16 cellular contexts compared by ENCODE assay signal in genomic region chr7:35465791-35466336, GRCh38.
DNase-seq lines count a peak whose midpoint lies in the region; ATAC-seq and TF ChIP-seq lines count a peak whose summit lies in the region.
"Had no signal": no experiment of that assay in that cellular context is flagged by ENCODE, and none has a peak within 500 bp of the region (broad histone marks: within the 10 kb centered on the region; RNA-seq: fewer than 3 reads in every experiment).

No MANE protein-coding gene starts in this region.

- H3K4ac ChIP-seq in mesenchymal stem cell (ENCODE audit: low read depth in 1 of 2, low read length in 2 of 2), result no peak overlapping the region

- no peak overlapping the region for H2BK12ac ChIP-seq in mesenchymal stem cell (ENCODE audit: low read length in 2 of 2)

- no peak overlapping the region for H3K4me2 ChIP-seq in mammary epithelial cell (ENCODE audit: insufficient read depth, low read depth, low read length)
- H3K4me2 ChIP-seq in mesenchymal stem cell (ENCODE audit: low read length, poor library complexity, severe bottlenecking), result no peak overlapping the region

- peak; percentile 92 for ATAC-seq in Right ventricle myocardium superior (ENCODE audit: poor library complexity)
- ATAC-seq in lower lobe of right lung, result peak; percentile 89 to 91
- ATAC-seq in HG03280 (IDR thresholded peaks at IDR 0.05; ENCODE audit: unreplicated experiment), result no peak
- ATAC-seq: activated naive CD8-positive, alpha-beta T cell treated with anti-CD3 and anti-CD28 coated beads, Interleukin-2, amount 50 U/mL, for 24 hours; naive thymus-derived CD8-positive, alpha-beta T cell had no signal

- H2AK5ac ChIP-seq in mesenchymal stem cell (ENCODE audit: low read length, severe bottlenecking), result no peak overlapping the region

- H3K9me3 ChIP-seq in lower lobe of right lung, result no peaks in the 10 kb centered on the region
- no peaks in the 10 kb centered on the region for H3K9me3 ChIP-seq in mammary epithelial cell (replicated peaks; ENCODE audit: insufficient read depth, low read length)
- H3K9me3 ChIP-seq in effector memory CD4-positive, alpha-beta T cell (ENCODE audit: control insufficient read depth, low read length), result no peaks in the 10 kb centered on the region
- no peaks in the 10 kb centered on the region for H3K9me3 ChIP-seq in mesenchymal stem cell (ENCODE audit: control insufficient read depth, low read length)
- H3K9me3 ChIP-seq: MG63, testis had no signal

- TF ChIP-seq CTCF in lower lobe of right lung (IDR thresholded peaks at IDR 0.05), result no peak
- TF ChIP-seq CTCF in mammary epithelial cell (conservative IDR thresholded peaks at IDR 0.05 in 1 of 2, IDR thresholded peaks at IDR 0.05 in 1 of 2; ENCODE audit: extremely low read depth in 1 of 2, insufficient read depth in 1 of 2, low read depth in 1 of 2, low read length in 2 of 2), result no peak

- intact Hi-C loops in Right ventricle myocardium superior (cut with DNase I), result loop anchor here (5.0 kb wide), 1 partner anchor 46 kb away; no protein-coding TSS in a partner anchor
- intact Hi-C loops in lower lobe of right lung (cut with DNase I), result no loop called here
- intact Hi-C loops in mammary epithelial cell (cut with micrococcal nuclease), result no loop called here

- H3K4me1 ChIP-seq in lower lobe of right lung, result no peaks in the 10 kb centered on the region
- H3K4me1 ChIP-seq in mammary epithelial cell (ENCODE audit: insufficient read depth, low read length), result no peaks in the 10 kb centered on the region
- no peaks in the 10 kb centered on the region for H3K4me1 ChIP-seq in effector memory CD4-positive, alpha-beta T cell (ENCODE audit: control insufficient read depth, insufficient read depth, low read length, poor library complexity, severe bottlenecking)
- no peaks in the 10 kb centered on the region for H3K4me1 ChIP-seq in mesenchymal stem cell (ENCODE audit: control insufficient read depth, insufficient read depth, low read depth, low read length)
- H3K4me1 ChIP-seq: testis had no signal

- CTCF ChIA-PET in mammary epithelial cell (lab: Charles Lee; ENCODE audit: low non-redundant PET), result no interaction called here

- H2AFZ ChIP-seq in mammary epithelial cell (ENCODE audit: low read depth, low read length) (no peak overlapping the region), mesenchymal stem cell (ENCODE audit: low read depth, low read length) (no peak overlapping the region)

- H4K91ac ChIP-seq in mesenchymal stem cell (ENCODE audit: low read length), result no peak overlapping the region

- DNase-seq in D341Med (ENCODE audit: low spot score), result peak; percentile 57
- DNase-seq in NCI-H1105 (lab: John Stamatoyannopoulos, UW), result peak; percentile 92
- peak; percentile 90 for DNase-seq in Right ventricle myocardium superior
- peak; percentile 84 for DNase-seq in lower lobe of right lung
- DNase-seq in mammary epithelial cell, result no peak
- DNase-seq in effector memory CD4-positive, alpha-beta T cell, result no peak
- DNase-seq in mesenchymal stem cell, result no peak
- DNase-seq: activated CD4-positive, alpha-beta T cell treated with anti-CD3 and anti-CD28 coated beads for 4 hours; activated naive CD8-positive, alpha-beta T cell treated with anti-CD3 and anti-CD28 coated beads, Interleukin-2, amount 50 U/mL, for 24 hours; MG63; naive thymus-derived CD8-positive, alpha-beta T cell; NCI-H1930; NCI-H526; testis had no signal

- H3K27ac ChIP-seq in lower lobe of right lung, result no peak overlapping the region
- no peak overlapping the region for H3K27ac ChIP-seq in mammary epithelial cell (ENCODE audit: insufficient read depth, low read depth, low read length)
- no peak overlapping the region for H3K27ac ChIP-seq in effector memory CD4-positive, alpha-beta T cell (ENCODE audit: insufficient read depth, low read length, poor library complexity, severe bottlenecking)
- no peak overlapping the region for H3K27ac ChIP-seq in mesenchymal stem cell (ENCODE audit: low read length, poor library complexity, severe bottlenecking)
- H3K27ac ChIP-seq: coronary artery, testis had no signal

- H3K9ac ChIP-seq in mammary epithelial cell (ENCODE audit: insufficient read depth, low read length) (no peak overlapping the region), mesenchymal stem cell (ENCODE audit: low read length) (no peak overlapping the region)

- H4K20me1 ChIP-seq in mammary epithelial cell (ENCODE audit: insufficient read depth, low read length), result no peaks in the 10 kb centered on the region

- no peak overlapping the region for H3K14ac ChIP-seq in mesenchymal stem cell (ENCODE audit: low read length in 2 of 2)

- H3K36me3 ChIP-seq in lower lobe of right lung (no peaks in the 10 kb centered on the region), mammary epithelial cell (ENCODE audit: insufficient read depth, low read length) (no peaks in the 10 kb centered on the region), mesenchymal stem cell (ENCODE audit: control insufficient read depth in 1 of 2, insufficient read depth in 2 of 2, low read depth in 1 of 2, low read length in 2 of 2) (no peaks in the 10 kb centered on the region)
- no peaks in the 10 kb centered on the region for H3K36me3 ChIP-seq in effector memory CD4-positive, alpha-beta T cell (ENCODE audit: control insufficient read depth, insufficient read depth, low read length)
- H3K36me3 ChIP-seq: MG63 had no signal

- no peak overlapping the region for H3K23ac ChIP-seq in mesenchymal stem cell (ENCODE audit: low read length in 2 of 2)

- H3K27me3 ChIP-seq in lower lobe of right lung (ENCODE audit: low read depth) (peaks cover 3% of the 10 kb centered on the region), mammary epithelial cell (ENCODE audit: insufficient read depth, low read length) (no peaks in the 10 kb centered on the region), mesenchymal stem cell (ENCODE audit: control insufficient read depth in 1 of 2, insufficient read depth in 1 of 2, low read length in 2 of 2) (peaks cover 0 to 14% of the 10 kb centered on the region in 2 experiments)
- peaks cover 4% of the 10 kb centered on the region for H3K27me3 ChIP-seq in effector memory CD4-positive, alpha-beta T cell (replicated peaks; ENCODE audit: control insufficient read depth, insufficient read depth, low read length, poor library complexity, severe bottlenecking)
- H3K27me3 ChIP-seq: MG63, testis had no signal

- no peaks in the 10 kb centered on the region for H3K79me1 ChIP-seq in mesenchymal stem cell (replicated peaks; ENCODE audit: low read length, poor library complexity, severe bottlenecking)

- H4K8ac ChIP-seq in mesenchymal stem cell (ENCODE audit: low read length), result no peak overlapping the region

- in situ Hi-C loops in mammary epithelial cell (cut with MboI; ENCODE audit: low sequenced_read_pairs in 2 of 2), result no loop called here

- no peak overlapping the region for H2BK15ac ChIP-seq in mesenchymal stem cell (ENCODE audit: low read depth, poor library complexity, severe bottlenecking)

- no peak overlapping the region for H3K18ac ChIP-seq in mesenchymal stem cell (ENCODE audit: low read depth in 1 of 2, low read length in 2 of 2)

- no TSS peak for BruUV-seq in mammary epithelial cell (replicated peaks; lab: Mats Ljungman, UMichigan)

- dilution Hi-C loops in mammary epithelial cell (cut with HindIII; ENCODE audit: low sequenced_read_pairs), result no loop called here

- H3K4me3 ChIP-seq in lower lobe of right lung (no peak overlapping the region), mammary epithelial cell (replicated peaks in 1 of 3; ENCODE audit: insufficient read depth in 1 of 3, low read depth in 2 of 3, low read length in 3 of 3) (no peak overlapping the region), mesenchymal stem cell (ENCODE audit: insufficient read depth in 1 of 2, low read depth in 1 of 2, low read length in 2 of 2) (no peak overlapping the region)
- H3K4me3 ChIP-seq in effector memory CD4-positive, alpha-beta T cell (ENCODE audit: insufficient read depth, low read depth, low read length, poor library complexity, severe bottlenecking), result no peak overlapping the region
- H3K4me3 ChIP-seq: coronary artery, MG63, testis had no signal

- H3K79me2 ChIP-seq in mammary epithelial cell (ENCODE audit: insufficient read depth, low read length), result no peaks in the 10 kb centered on the region

- no peak overlapping the region for H2BK5ac ChIP-seq in mesenchymal stem cell (ENCODE audit: low read depth, low read length, poor library complexity, severe bottlenecking)

- no peak overlapping the region for H2BK120ac ChIP-seq in mesenchymal stem cell (ENCODE audit: low read depth, low read length)

- WGBS in mammary epithelial cell (ENCODE audit: low coverage, missing lambda C conversion rate), result 48% methylated on average over 16 of the region's 18 CpGs
- 63% methylated on average over 18 of the region's 18 CpGs for WGBS in mesenchymal stem cell

Comparison
In these comparisons a context has a peak if more than half of its experiments do, and no peak if none do; other contexts are left out.
1. DNase-seq: peak in D341Med (single experiment), NCI-H1105 (single experiment), Right ventricle myocardium superior (single experiment) and lower lobe of right lung (single experiment); none in mammary epithelial cell (single experiment), effector memory CD4-positive, alpha-beta T cell (0 of 3) and mesenchymal stem cell (single experiment).